3 cellular contexts compared by ENCODE assay signal in the genomic region with DNA sequence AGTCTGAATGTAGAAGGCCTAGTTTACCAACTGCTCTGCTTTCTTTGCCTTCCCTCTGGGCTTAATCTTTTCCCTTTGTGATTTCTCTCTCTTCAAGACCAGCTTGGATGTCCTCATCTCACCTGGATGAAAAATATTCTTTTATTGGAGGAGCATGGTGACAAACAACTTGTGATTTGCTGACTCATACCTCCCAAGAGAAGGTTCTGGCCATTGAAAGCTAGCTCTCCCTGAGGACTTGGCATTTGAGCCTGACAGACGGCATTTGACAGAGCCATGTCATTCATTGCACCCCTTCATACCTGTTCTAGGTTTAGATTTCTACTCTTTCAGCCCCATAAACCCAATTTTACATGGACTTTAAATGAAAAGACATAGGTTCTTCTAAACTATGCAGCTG.
TF ChIP-seq lines count a peak whose summit lies in the region.

No MANE protein-coding gene starts in this region.

TF ChIP-seq in SK-N-SH, 30 proteins besides CTCF, POLR2A, EP300 and RAD21:
- TF ChIP-seq, protein P1, sequence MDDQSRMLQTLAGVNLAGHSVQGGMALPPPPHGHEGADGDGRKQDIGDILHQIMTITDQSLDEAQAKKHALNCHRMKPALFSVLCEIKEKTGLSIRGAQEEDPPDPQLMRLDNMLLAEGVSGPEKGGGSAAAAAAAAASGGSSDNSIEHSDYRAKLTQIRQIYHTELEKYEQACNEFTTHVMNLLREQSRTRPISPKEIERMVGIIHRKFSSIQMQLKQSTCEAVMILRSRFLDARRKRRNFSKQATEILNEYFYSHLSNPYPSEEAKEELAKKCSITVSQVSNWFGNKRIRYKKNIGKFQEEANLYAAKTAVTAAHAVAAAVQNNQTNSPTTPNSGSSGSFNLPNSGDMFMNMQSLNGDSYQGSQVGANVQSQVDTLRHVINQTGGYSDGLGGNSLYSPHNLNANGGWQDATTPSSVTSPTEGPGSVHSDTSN (IDR thresholded peaks at IDR 0.05): peak; percentile 14; the same call in 1 of the 2 replicates
- TF ChIP-seq GABPA (IDR thresholded peaks at IDR 0.05; ENCODE audit: low read depth): no peak

TF ChIP-seq in SK-N-SH treated with all-trans-retinoic acid at 6 μM for 48 hours, 23 proteins besides CTCF, POLR2A, EP300 and RAD21:
- no peak for TF ChIP-seq BACH2 (CRISPR knock-in tag; IDR thresholded peaks at IDR 0.05; ENCODE audit: borderline replicate concordance)
- no peak for TF ChIP-seq ARNTL (CRISPR knock-in tag; IDR thresholded peaks at IDR 0.05; ENCODE audit: borderline replicate concordance, low read depth)
- no peak for TF ChIP-seq ZC3H10 (CRISPR knock-in tag; IDR thresholded peaks at IDR 0.05)
- no peak for TF ChIP-seq PPARA (CRISPR knock-in tag; IDR thresholded peaks at IDR 0.05; ENCODE audit: borderline replicate concordance)
- TF ChIP-seq CSDC2 (CRISPR knock-in tag; IDR thresholded peaks at IDR 0.05): no peak
- TF ChIP-seq POU6F1 (CRISPR knock-in tag; IDR thresholded peaks at IDR 0.05; ENCODE audit: borderline replicate concordance, low read depth): no peak
- TF ChIP-seq, protein P2, sequence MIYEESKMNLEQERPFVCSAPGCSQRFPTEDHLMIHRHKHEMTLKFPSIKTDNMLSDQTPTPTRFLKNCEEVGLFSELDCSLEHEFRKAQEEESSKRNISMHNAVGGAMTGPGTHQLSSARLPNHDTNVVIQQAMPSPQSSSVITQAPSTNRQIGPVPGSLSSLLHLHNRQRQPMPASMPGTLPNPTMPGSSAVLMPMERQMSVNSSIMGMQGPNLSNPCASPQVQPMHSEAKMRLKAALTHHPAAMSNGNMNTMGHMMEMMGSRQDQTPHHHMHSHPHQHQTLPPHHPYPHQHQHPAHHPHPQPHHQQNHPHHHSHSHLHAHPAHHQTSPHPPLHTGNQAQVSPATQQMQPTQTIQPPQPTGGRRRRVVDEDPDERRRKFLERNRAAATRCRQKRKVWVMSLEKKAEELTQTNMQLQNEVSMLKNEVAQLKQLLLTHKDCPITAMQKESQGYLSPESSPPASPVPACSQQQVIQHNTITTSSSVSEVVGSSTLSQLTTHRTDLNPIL (CRISPR knock-in tag; IDR thresholded peaks at IDR 0.05; ENCODE audit: low read depth): no peak
- no peak for TF ChIP-seq SNAI2 (CRISPR knock-in tag; IDR thresholded peaks at IDR 0.05)
- no peak for TF ChIP-seq CSRNP3 (CRISPR knock-in tag; IDR thresholded peaks at IDR 0.05)
- TF ChIP-seq OSR1 (CRISPR knock-in tag; IDR thresholded peaks at IDR 0.05): no peak
- TF ChIP-seq RARB (CRISPR knock-in tag; IDR thresholded peaks at IDR 0.05): no peak
- TF ChIP-seq, protein P3, sequence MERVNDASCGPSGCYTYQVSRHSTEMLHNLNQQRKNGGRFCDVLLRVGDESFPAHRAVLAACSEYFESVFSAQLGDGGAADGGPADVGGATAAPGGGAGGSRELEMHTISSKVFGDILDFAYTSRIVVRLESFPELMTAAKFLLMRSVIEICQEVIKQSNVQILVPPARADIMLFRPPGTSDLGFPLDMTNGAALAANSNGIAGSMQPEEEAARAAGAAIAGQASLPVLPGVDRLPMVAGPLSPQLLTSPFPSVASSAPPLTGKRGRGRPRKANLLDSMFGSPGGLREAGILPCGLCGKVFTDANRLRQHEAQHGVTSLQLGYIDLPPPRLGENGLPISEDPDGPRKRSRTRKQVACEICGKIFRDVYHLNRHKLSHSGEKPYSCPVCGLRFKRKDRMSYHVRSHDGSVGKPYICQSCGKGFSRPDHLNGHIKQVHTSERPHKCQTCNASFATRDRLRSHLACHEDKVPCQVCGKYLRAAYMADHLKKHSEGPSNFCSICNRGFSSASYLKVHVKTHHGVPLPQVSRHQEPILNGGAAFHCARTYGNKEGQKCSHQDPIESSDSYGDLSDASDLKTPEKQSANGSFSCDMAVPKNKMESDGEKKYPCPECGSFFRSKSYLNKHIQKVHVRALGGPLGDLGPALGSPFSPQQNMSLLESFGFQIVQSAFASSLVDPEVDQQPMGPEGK (CRISPR knock-in tag; IDR thresholded peaks at IDR 0.05; ENCODE audit: borderline replicate concordance): no peak
- no peak for TF ChIP-seq ZFP30 (CRISPR knock-in tag; IDR thresholded peaks at IDR 0.05)
- TF ChIP-seq, protein P4, sequence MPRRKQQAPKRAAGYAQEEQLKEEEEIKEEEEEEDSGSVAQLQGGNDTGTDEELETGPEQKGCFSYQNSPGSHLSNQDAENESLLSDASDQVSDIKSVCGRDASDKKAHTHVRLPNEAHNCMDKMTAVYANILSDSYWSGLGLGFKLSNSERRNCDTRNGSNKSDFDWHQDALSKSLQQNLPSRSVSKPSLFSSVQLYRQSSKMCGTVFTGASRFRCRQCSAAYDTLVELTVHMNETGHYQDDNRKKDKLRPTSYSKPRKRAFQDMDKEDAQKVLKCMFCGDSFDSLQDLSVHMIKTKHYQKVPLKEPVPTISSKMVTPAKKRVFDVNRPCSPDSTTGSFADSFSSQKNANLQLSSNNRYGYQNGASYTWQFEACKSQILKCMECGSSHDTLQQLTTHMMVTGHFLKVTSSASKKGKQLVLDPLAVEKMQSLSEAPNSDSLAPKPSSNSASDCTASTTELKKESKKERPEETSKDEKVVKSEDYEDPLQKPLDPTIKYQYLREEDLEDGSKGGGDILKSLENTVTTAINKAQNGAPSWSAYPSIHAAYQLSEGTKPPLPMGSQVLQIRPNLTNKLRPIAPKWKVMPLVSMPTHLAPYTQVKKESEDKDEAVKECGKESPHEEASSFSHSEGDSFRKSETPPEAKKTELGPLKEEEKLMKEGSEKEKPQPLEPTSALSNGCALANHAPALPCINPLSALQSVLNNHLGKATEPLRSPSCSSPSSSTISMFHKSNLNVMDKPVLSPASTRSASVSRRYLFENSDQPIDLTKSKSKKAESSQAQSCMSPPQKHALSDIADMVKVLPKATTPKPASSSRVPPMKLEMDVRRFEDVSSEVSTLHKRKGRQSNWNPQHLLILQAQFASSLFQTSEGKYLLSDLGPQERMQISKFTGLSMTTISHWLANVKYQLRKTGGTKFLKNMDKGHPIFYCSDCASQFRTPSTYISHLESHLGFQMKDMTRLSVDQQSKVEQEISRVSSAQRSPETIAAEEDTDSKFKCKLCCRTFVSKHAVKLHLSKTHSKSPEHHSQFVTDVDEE (CRISPR knock-in tag; IDR thresholded peaks at IDR 0.05): no peak
- TF ChIP-seq GLIS3 (CRISPR knock-in tag; IDR thresholded peaks at IDR 0.05): no peak

TF ChIP-seq in IMR-90, 13 proteins besides CTCF, POLR2A, EP300 and RAD21:
- TF ChIP-seq FOS (IDR thresholded peaks at IDR 0.05; ENCODE audit: low read depth, low read length): no peak
- TF ChIP-seq NFE2L2 (IDR thresholded peaks at IDR 0.05; ENCODE audit: low read depth, low read length): peak; percentile 88
- no peak for TF ChIP-seq ELK1 (IDR thresholded peaks at IDR 0.05; ENCODE audit: borderline replicate concordance, low read depth, low read length)
- no peak for TF ChIP-seq MAZ (IDR thresholded peaks at IDR 0.05; ENCODE audit: borderline replicate concordance, low read depth, low read length)
- TF ChIP-seq MAFK (IDR thresholded peaks at IDR 0.05; ENCODE audit: low read depth, low read length): peak; percentile 68
- TF ChIP-seq CHD1 (IDR thresholded peaks at IDR 0.05; ENCODE audit: low read depth, low read length): no peak
- no peak for TF ChIP-seq BHLHE40 (IDR thresholded peaks at IDR 0.05; ENCODE audit: low read depth, low read length)
- TF ChIP-seq, protein P5, sequence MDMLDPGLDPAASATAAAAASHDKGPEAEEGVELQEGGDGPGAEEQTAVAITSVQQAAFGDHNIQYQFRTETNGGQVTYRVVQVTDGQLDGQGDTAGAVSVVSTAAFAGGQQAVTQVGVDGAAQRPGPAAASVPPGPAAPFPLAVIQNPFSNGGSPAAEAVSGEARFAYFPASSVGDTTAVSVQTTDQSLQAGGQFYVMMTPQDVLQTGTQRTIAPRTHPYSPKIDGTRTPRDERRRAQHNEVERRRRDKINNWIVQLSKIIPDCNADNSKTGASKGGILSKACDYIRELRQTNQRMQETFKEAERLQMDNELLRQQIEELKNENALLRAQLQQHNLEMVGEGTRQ (IDR thresholded peaks at IDR 0.05; ENCODE audit: low read depth, low read length): no peak
